ENCODE assay signal across 25 cellular contexts in genomic region chr11:12585861-12586260, GRCh38.
A peak's percentile ranks its signal among the peaks of the same experiment; 100 is the strongest.
DNase-seq lines count a peak whose midpoint lies in the region; ATAC-seq, FAIRE-seq and TF ChIP-seq lines count a peak whose summit lies in the region.
"Had no signal": no experiment of that assay in that cellular context is flagged by ENCODE, and none has a peak within 500 bp of the region (broad histone marks: within the 10 kb centered on the region; RNA-seq: fewer than 3 reads in every experiment).

No MANE protein-coding gene starts in this region.

- peaks cover 3 to 13% (median 9%) of the 10 kb centered on the region in 4 donors for H3K4me1 ChIP-seq in liver (ENCODE audit: control insufficient read depth in 4 of 4, insufficient read depth in 4 of 4, low read length in 3 of 4)
- no peaks in the 10 kb centered on the region for H3K4me1 ChIP-seq in HepG2 (ENCODE audit: insufficient read depth, low read length)
- peaks cover 0 to 20% (median 5%) of the 10 kb centered on the region in 12 donors for H3K4me1 ChIP-seq in heart left ventricle
- no peaks in the 10 kb centered on the region for H3K4me1 ChIP-seq in testis
- H3K4me1 ChIP-seq: uterus had no signal

- H3K4me3 ChIP-seq in liver (ENCODE audit: low read depth in 1 of 3, low read length in 3 of 3) (no peak overlapping the region), HepG2 (replicated peaks in 1 of 3; ENCODE audit: insufficient read depth in 1 of 3, low read depth in 2 of 3, low read length in 3 of 3) (no peak overlapping the region), heart left ventricle (no peak overlapping the region), testis (no peak overlapping the region)
- H3K4me3 ChIP-seq: PC-9, uterus had no signal

- no peak for TF ChIP-seq EP300 in HepG2 (IDR thresholded peaks at IDR 0.05; ENCODE audit: low read depth in 2 of 2, low read length in 2 of 2)
- no peak for TF ChIP-seq EP300 in HepG2 (CRISPR knock-in tag; IDR thresholded peaks at IDR 0.05; ENCODE audit: borderline replicate concordance)

- DNase-seq in HepG2 (ENCODE audit: low spot score) (no peak), NCI-H446 treated with DMSO at 0.1 percent for 48 hours (lab: John Stamatoyannopoulos, UW) (peak; percentile 70), heart left ventricle (peak in 1 of 5 donors; percentile 29), NCI-H1436 treated with DMSO at 0.1 percent for 48 hours (lab: John Stamatoyannopoulos, UW) (no peak), testis (no peak), NCI-H1417 (lab: John Stamatoyannopoulos, UW) (no peak)
- no peak for DNase-seq in activated CD4-positive, alpha-beta T cell treated with anti-CD3 and anti-CD28 coated beads for 48 hours
- DNase-seq: activated CD8-positive, alpha-beta T cell treated with anti-CD3 and anti-CD28 coated beads, Interleukin-2, amount 10 ng/mL, durations not matched to agents 7 days and 5 days; activated effector memory CD4-positive, alpha-beta T cell treated with Interleukin-2 at 50 U/mL for 16 hours; activated naive CD8-positive, alpha-beta T cell treated with anti-CD3 and anti-CD28 coated beads, Interleukin-2, amount 10 ng/mL, durations not matched to agents 7 days and 5 days; activated T-cell treated with anti-CD3 and anti-CD28 coated beads for 4 hours; CD8-positive, alpha-beta memory T cell; cerebellar nuclear complex; GF-D8; Kasumi-1; left colon; naive thymus-derived CD4-positive, alpha-beta T cell; occipital lobe; PC-9; stimulated activated CD4-positive, alpha-beta T cell treated with anti-CD3 and anti-CD28 coated beads, Interleukin-4, amount 100 ng/mL, for 1 hour; T-cell; uterus had no signal

- no peak for FAIRE-seq in HepG2 (lab: Jason Lieb, UNC)
- FAIRE-seq: H1 had no signal

- CTCF ChIA-PET in HepG2 (lab: Yijun Ruan, JAX; ENCODE audit: low intra/inter-chr PET ratio, low total read pairs): no interaction called here

- no peak overlapping the region for H3K4me2 ChIP-seq in HepG2 (ENCODE audit: low read depth, low read length)
- H3K4me2 ChIP-seq: PC-9 had no signal

- H3K27ac ChIP-seq in liver (ENCODE audit: low read depth in 1 of 2, low read length in 2 of 2) (no peak overlapping the region), HepG2 (ENCODE audit: extremely low read length, insufficient read depth, low read length) (no peak overlapping the region), heart left ventricle (no peak overlapping the region), testis (no peak overlapping the region)
- H3K27ac ChIP-seq: PC-9, uterus had no signal

- H3K79me2 ChIP-seq in HepG2 (ENCODE audit: insufficient read depth, low read length): no peaks in the 10 kb centered on the region

- POLR2A ChIA-PET in HepG2 (lab: Yijun Ruan, JAX): no interaction called here

- H3K36me3 ChIP-seq in liver (ENCODE audit: control insufficient read depth in 4 of 4, insufficient read depth in 3 of 4, low read depth in 1 of 4, low read length in 3 of 4) (no peaks in the 10 kb centered on the region), HepG2 (replicated peaks in 1 of 2; ENCODE audit: control insufficient read depth in 1 of 2, insufficient read depth in 2 of 2, low read length in 2 of 2) (no peaks in the 10 kb centered on the region), heart left ventricle (no peaks in the 10 kb centered on the region), testis (ENCODE audit: low read depth, missing control alignments) (no peaks in the 10 kb centered on the region)
- H3K36me3 ChIP-seq: uterus had no signal

- 20% methylated on average over 3 of the region's 3 CpGs for WGBS in liver
- 22% methylated on average over 3 of the region's 3 CpGs for WGBS in HepG2 (ENCODE audit: low lambda C conversion rate)
- 22 to 29% (median 24%) methylated on average over 3 of the region's 3 CpGs for WGBS in heart left ventricle, 4 donors
- 54 to 70% methylated on average over 3 of the region's 3 CpGs for WGBS in testis, 2 donors

- no peaks in the 10 kb centered on the region for H4K20me1 ChIP-seq in HepG2 (ENCODE audit: insufficient read depth, low read length)

- intact Hi-C loops in HepG2 (cut with micrococcal nuclease; ENCODE audit: unreplicated experiment) (no loop called here), heart left ventricle (cut with DNase I) (loop anchor here in 1 of 10 donors (10.0 kb wide), 2 partner anchors 251 to 309 kb away; no protein-coding TSS in a partner anchor), testis (cut with DNase I; ENCODE audit: low total_unique reads) (no loop called here)

- H3K9me3 ChIP-seq in liver (ENCODE audit: control insufficient read depth in 4 of 4, low read length in 3 of 4) (no peaks in the 10 kb centered on the region), HepG2 (ENCODE audit: low read length) (no peaks in the 10 kb centered on the region), heart left ventricle (no peaks in the 10 kb centered on the region), testis (no peaks in the 10 kb centered on the region)
- H3K9me3 ChIP-seq: uterus had no signal

- TF ChIP-seq POLR2A in HepG2 (IDR thresholded peaks at IDR 0.05; ENCODE audit: insufficient read depth in 1 of 2, low read depth in 2 of 2, low read length in 2 of 2) (no peak), heart left ventricle (IDR thresholded peaks at IDR 0.05) (no peak), testis (IDR thresholded peaks at IDR 0.05) (no peak)

- in situ Hi-C loops in HepG2 (cut with HindIII; ENCODE audit: extremely low pct_ligation_motif_present, low pct_unique_long_range_greater_than_20kb): loop anchor here (25.0 kb wide), 2 partner anchors 99 to 249 kb away; no protein-coding TSS in a partner anchor

- H3K9ac ChIP-seq in liver (ENCODE audit: low read depth in 1 of 2, low read length in 2 of 2) (no peak overlapping the region), HepG2 (ENCODE audit: insufficient read depth, low read depth, low read length) (no peak overlapping the region)

- peak; percentile 68 to 69 for TF ChIP-seq RAD21 in liver (IDR thresholded peaks at IDR 0.05)
- TF ChIP-seq RAD21 in HepG2 (CRISPR knock-in tag; IDR thresholded peaks at IDR 0.05): no peak

- H3K27me3 ChIP-seq in liver (ENCODE audit: control insufficient read depth in 4 of 4, insufficient read depth in 4 of 4, low read length in 3 of 4) (no peaks in the 10 kb centered on the region), HepG2 (ENCODE audit: control insufficient read depth in 1 of 2, insufficient read depth in 2 of 2, low read length in 2 of 2) (peaks cover 0 to 5% of the 10 kb centered on the region in 2 experiments; a peak in 1 of 5 replicates), heart left ventricle (no peaks in the 10 kb centered on the region), testis (no peaks in the 10 kb centered on the region)
- H3K27me3 ChIP-seq: uterus had no signal

- no peak overlapping the region for H2AFZ ChIP-seq in HepG2 (ENCODE audit: low read length)
- H2AFZ ChIP-seq: PC-9 had no signal

- no peak for ATAC-seq in HepG2
- peak; percentile 71 to 86 (median 77) for ATAC-seq in heart left ventricle
- ATAC-seq: activated CD8-positive, alpha-beta T cell treated with anti-CD3 and anti-CD28 coated beads, Interleukin-2, amount 10 ng/mL, durations not matched to agents 7 days and 5 days; left colon; naive thymus-derived CD4-positive, alpha-beta T cell; stimulated activated memory B cell treated with anti-CD40 and anti-IgM and Interleukin-4, amounts not matched to agents 10 μg/mL and 1 μg/mL and 100 μg/mL, for 72 hours; T-cell had no signal

- BruUV-seq in HepG2 (replicated peaks; lab: Mats Ljungman, UMichigan): no TSS peak

- TF ChIP-seq CTCF in liver (IDR thresholded peaks at IDR 0.05; ENCODE audit: low read depth, low read length, missing input control) (no peak), HepG2 (CRISPR knock-in tag; IDR thresholded peaks at IDR 0.05) (no peak), heart left ventricle (IDR thresholded peaks at IDR 0.05) (no peak), testis (IDR thresholded peaks at IDR 0.05) (no peak)

TF ChIP-seq in liver, 16 proteins besides CTCF, POLR2A, EP300 and RAD21 (continues in another document):
- TF ChIP-seq GABPA (IDR thresholded peaks at IDR 0.05 in 1 of 2, conservative IDR thresholded peaks at IDR 0.05 in 1 of 2) (no peak), TAF1 (conservative IDR thresholded peaks at IDR 0.05) (no peak)

TF ChIP-seq in HepG2, 621 proteins besides CTCF, POLR2A, EP300 and RAD21 (continues in another document):
- TF ChIP-seq ATF2 (CRISPR knock-in tag; IDR thresholded peaks at IDR 0.05): no peak
- no peak for TF ChIP-seq ARNTL (CRISPR knock-in tag; IDR thresholded peaks at IDR 0.05)
- no peak for TF ChIP-seq ZKSCAN8 (CRISPR knock-in tag; IDR thresholded peaks at IDR 0.05; ENCODE audit: borderline replicate concordance)
- no peak for TF ChIP-seq ARNT2 (CRISPR knock-in tag; IDR thresholded peaks at IDR 0.05; ENCODE audit: low read depth)
- TF ChIP-seq NFIC (IDR thresholded peaks at IDR 0.05; ENCODE audit: low read length): no peak
- TF ChIP-seq ZNF101 (CRISPR knock-in tag; IDR thresholded peaks at IDR 0.05; ENCODE audit: borderline replicate concordance, low read depth): no peak
- no peak for TF ChIP-seq HHEX (CRISPR knock-in tag; IDR thresholded peaks at IDR 0.05)
- no peak for TF ChIP-seq KLF13 (CRISPR knock-in tag; IDR thresholded peaks at IDR 0.05)
- TF ChIP-seq CERS6 (CRISPR knock-in tag; IDR thresholded peaks at IDR 0.05): no peak
- no peak for TF ChIP-seq MTA3 (CRISPR knock-in tag; IDR thresholded peaks at IDR 0.05)
- no peak for TF ChIP-seq JARID2 (CRISPR knock-in tag; IDR thresholded peaks at IDR 0.05; ENCODE audit: insufficient replicate concordance)
